ENCODE assay signal across 2 cellular contexts in the genomic region with DNA sequence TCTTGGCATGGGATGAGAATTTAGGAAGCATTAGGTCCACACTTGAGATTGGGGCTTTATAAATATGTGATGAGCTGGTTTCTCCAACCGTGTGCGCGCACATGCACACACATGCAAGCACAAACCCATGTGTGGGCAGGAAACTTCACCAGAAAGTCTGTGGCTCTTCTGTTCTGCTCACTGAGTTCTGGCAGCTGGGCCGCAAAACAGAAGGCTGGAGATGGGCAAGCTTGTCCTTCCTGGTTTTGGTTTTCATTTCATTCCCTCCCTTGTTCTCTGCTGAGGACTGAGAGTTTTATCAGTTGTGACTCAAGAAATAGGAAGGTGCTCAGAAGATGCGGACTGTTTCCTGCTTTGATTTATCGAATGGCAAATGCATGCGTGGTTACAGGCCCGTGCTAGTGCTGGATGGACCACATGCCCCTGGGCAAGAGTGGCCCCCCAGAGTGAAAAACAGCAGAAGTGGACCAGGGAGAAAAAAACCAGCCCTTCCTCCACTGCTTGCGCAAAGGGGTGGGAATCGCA.
TF ChIP-seq lines count a peak whose summit lies in the region.

No MANE protein-coding gene starts in this region.

TF ChIP-seq in liver, 16 proteins besides CTCF, POLR2A, EP300 and RAD21:
- TF ChIP-seq TAF1 (conservative IDR thresholded peaks at IDR 0.05), result no peak
- TF ChIP-seq FOXA2 (IDR thresholded peaks at IDR 0.05), result no peak
- TF ChIP-seq JUND (IDR thresholded peaks at IDR 0.05), result no peak
- TF ChIP-seq, protein P1, sequence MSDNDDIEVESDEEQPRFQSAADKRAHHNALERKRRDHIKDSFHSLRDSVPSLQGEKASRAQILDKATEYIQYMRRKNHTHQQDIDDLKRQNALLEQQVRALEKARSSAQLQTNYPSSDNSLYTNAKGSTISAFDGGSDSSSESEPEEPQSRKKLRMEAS (IDR thresholded peaks at IDR 0.05), result no peak
- TF ChIP-seq SP1 (IDR thresholded peaks at IDR 0.05), result no peak
- no peak for TF ChIP-seq HNF4G (IDR thresholded peaks at IDR 0.05)
- TF ChIP-seq, protein P2, sequence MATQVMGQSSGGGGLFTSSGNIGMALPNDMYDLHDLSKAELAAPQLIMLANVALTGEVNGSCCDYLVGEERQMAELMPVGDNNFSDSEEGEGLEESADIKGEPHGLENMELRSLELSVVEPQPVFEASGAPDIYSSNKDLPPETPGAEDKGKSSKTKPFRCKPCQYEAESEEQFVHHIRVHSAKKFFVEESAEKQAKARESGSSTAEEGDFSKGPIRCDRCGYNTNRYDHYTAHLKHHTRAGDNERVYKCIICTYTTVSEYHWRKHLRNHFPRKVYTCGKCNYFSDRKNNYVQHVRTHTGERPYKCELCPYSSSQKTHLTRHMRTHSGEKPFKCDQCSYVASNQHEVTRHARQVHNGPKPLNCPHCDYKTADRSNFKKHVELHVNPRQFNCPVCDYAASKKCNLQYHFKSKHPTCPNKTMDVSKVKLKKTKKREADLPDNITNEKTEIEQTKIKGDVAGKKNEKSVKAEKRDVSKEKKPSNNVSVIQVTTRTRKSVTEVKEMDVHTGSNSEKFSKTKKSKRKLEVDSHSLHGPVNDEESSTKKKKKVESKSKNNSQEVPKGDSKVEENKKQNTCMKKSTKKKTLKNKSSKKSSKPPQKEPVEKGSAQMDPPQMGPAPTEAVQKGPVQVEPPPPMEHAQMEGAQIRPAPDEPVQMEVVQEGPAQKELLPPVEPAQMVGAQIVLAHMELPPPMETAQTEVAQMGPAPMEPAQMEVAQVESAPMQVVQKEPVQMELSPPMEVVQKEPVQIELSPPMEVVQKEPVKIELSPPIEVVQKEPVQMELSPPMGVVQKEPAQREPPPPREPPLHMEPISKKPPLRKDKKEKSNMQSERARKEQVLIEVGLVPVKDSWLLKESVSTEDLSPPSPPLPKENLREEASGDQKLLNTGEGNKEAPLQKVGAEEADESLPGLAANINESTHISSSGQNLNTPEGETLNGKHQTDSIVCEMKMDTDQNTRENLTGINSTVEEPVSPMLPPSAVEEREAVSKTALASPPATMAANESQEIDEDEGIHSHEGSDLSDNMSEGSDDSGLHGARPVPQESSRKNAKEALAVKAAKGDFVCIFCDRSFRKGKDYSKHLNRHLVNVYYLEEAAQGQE (IDR thresholded peaks at IDR 0.05), result no peak
- TF ChIP-seq, protein P3, sequence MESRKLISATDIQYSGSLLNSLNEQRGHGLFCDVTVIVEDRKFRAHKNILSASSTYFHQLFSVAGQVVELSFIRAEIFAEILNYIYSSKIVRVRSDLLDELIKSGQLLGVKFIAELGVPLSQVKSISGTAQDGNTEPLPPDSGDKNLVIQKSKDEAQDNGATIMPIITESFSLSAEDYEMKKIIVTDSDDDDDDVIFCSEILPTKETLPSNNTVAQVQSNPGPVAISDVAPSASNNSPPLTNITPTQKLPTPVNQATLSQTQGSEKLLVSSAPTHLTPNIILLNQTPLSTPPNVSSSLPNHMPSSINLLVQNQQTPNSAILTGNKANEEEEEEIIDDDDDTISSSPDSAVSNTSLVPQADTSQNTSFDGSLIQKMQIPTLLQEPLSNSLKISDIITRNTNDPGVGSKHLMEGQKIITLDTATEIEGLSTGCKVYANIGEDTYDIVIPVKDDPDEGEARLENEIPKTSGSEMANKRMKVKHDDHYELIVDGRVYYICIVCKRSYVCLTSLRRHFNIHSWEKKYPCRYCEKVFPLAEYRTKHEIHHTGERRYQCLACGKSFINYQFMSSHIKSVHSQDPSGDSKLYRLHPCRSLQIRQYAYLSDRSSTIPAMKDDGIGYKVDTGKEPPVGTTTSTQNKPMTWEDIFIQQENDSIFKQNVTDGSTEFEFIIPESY (IDR thresholded peaks at IDR 0.05), result no peak
- TF ChIP-seq FOXA1 (IDR thresholded peaks at IDR 0.05), result no peak
- no peak for TF ChIP-seq RXRA (IDR thresholded peaks at IDR 0.05)
- no peak for TF ChIP-seq YY1 (IDR thresholded peaks at IDR 0.05)

TF ChIP-seq in HepG2, 621 proteins besides CTCF, POLR2A, EP300 and RAD21:
- TF ChIP-seq IKZF1 (IDR thresholded peaks at IDR 0.05) (no peak), NR2F2 (IDR thresholded peaks at IDR 0.05; ENCODE audit: borderline replicate concordance, low read depth) (no peak), ZNF430 (CRISPR knock-in tag; IDR thresholded peaks at IDR 0.05) (no peak), NR2C2 (CRISPR knock-in tag; IDR thresholded peaks at IDR 0.05; ENCODE audit: borderline replicate concordance) (no peak), PCBP2 (optimal IDR thresholded peaks at IDR 0.05; ENCODE audit: low read depth, low read length, poor library complexity, severe bottlenecking) (no peak), ZKSCAN1 (IDR thresholded peaks at IDR 0.05; ENCODE audit: low read length) (no peak), RBM39 (IDR thresholded peaks at IDR 0.05; ENCODE audit: low read depth, low read length, poor library complexity, severe bottlenecking) (no peak)
- TF ChIP-seq, protein P4, sequence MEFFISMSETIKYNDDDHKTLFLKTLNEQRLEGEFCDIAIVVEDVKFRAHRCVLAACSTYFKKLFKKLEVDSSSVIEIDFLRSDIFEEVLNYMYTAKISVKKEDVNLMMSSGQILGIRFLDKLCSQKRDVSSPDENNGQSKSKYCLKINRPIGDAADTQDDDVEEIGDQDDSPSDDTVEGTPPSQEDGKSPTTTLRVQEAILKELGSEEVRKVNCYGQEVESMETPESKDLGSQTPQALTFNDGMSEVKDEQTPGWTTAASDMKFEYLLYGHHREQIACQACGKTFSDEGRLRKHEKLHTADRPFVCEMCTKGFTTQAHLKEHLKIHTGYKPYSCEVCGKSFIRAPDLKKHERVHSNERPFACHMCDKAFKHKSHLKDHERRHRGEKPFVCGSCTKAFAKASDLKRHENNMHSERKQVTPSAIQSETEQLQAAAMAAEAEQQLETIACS (CRISPR knock-in tag; IDR thresholded peaks at IDR 0.05), result no peak
TF ChIP-seq in HepG2: peak in this region for 0.
